1 cellular context compared by ENCODE assay signal in the genomic region with DNA sequence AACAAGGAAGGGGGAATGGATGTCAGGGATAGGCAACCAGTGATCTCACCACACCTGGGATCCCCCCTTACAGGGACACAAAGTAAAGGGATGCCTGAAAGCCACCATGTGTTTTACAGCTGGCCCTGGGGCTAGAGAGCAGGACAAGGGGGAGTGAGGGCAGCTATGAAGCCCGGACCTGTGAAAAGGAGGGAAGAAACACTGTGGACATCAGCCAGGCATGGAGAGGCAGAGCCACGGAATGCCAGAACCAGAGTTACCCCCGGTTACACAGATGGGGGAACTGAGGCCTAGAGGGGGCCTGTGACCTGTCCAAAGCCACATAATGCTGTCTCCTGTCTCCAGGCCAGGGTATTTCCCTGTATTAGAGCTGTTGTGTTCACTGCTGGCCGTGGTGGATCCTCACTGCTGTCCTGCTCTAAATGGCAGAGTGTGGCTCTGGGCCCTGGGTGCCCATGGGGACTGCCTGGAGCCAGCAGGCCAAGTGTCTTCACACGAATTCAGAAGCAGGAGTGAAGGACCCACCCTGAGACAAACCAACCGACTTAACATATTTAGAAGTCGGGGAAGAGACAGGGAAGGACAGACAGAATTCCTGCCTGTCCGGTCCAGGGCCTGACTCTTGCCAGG.
TF ChIP-seq lines count a peak whose summit lies in the region.

No MANE protein-coding gene starts in this region.

TF ChIP-seq in HepG2, 621 proteins besides CTCF, POLR2A, EP300 and RAD21:
- no peak for TF ChIP-seq KDM6A (CRISPR knock-in tag; IDR thresholded peaks at IDR 0.05; ENCODE audit: low read depth)
- TF ChIP-seq, protein P1, sequence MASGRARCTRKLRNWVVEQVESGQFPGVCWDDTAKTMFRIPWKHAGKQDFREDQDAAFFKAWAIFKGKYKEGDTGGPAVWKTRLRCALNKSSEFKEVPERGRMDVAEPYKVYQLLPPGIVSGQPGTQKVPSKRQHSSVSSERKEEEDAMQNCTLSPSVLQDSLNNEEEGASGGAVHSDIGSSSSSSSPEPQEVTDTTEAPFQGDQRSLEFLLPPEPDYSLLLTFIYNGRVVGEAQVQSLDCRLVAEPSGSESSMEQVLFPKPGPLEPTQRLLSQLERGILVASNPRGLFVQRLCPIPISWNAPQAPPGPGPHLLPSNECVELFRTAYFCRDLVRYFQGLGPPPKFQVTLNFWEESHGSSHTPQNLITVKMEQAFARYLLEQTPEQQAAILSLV (CRISPR knock-in tag; IDR thresholded peaks at IDR 0.05; ENCODE audit: borderline replicate concordance) = no peak
